12 cellular contexts compared by ENCODE assay signal in genomic region chr6:20207096-20207454, GRCh38. TPM values are rescaled to one million over a fixed set of nuclear protein-coding genes. Genes with fewer than 3 reads are reported as not detected.
DNase-seq lines count a peak whose midpoint lies in the region; ATAC-seq and TF ChIP-seq lines count a peak whose summit lies in the region.
"Had no signal": no experiment of that assay in that cellular context is flagged by ENCODE, and none has a peak within 500 bp of the region (broad histone marks: within the 10 kb centered on the region; RNA-seq: fewer than 3 reads in every experiment).

No MANE protein-coding gene starts in this region.

- intact Hi-C loops in CD4-positive, alpha-beta memory T cell (cut with micrococcal nuclease), result no loop called here
- intact Hi-C loops in natural killer cell (cut with micrococcal nuclease), result no loop called here
- intact Hi-C loops in sciatic nerve (cut with DNase I), result no loop called here

- no peaks in the 10 kb centered on the region for H3K36me3 ChIP-seq in CD4-positive, alpha-beta memory T cell (ENCODE audit: insufficient read depth, low read length)
- H3K36me3 ChIP-seq: gastroesophageal sphincter, right lobe of liver had no signal

- H3K4me1 Mint-ChIP-seq in CD4-positive, alpha-beta memory T cell, result peaks cover 58 to 95% (median 71%) of the 10 kb centered on the region in 4 donors
- peaks cover 86% of the 10 kb centered on the region for H3K4me1 Mint-ChIP-seq in activated CD4-positive, alpha-beta memory T cell treated with anti-CD3 and anti-CD28 coated beads, Interleukin-2, amount 10 ng/mL, durations not matched to agents 7 days and 5 days
- peaks cover 23 to 32% of the 10 kb centered on the region in 2 donors for H3K4me1 Mint-ChIP-seq in natural killer cell

- H3K4me3 Mint-ChIP-seq in CD4-positive, alpha-beta memory T cell, result peak overlapping the region; percentile 86 to 93 (median 90)
- peak overlapping the region; percentile 81 for H3K4me3 Mint-ChIP-seq in activated CD4-positive, alpha-beta memory T cell treated with anti-CD3 and anti-CD28 coated beads, Interleukin-2, amount 10 ng/mL, durations not matched to agents 7 days and 5 days
- peak overlapping the region; percentile 59 for H3K4me3 Mint-ChIP-seq in natural killer cell
- H3K4me3 Mint-ChIP-seq: endodermal cell had no signal

- peak overlapping the region; percentile 51 for H3K27ac ChIP-seq in CD4-positive, alpha-beta memory T cell (ENCODE audit: low read depth, low read length)
- H3K27ac ChIP-seq: right lobe of liver had no signal

- peak overlapping the region in 1 of 2 donors; percentile 53 for H3K4me3 ChIP-seq in CD4-positive, alpha-beta memory T cell (ENCODE audit: low read length in 2 of 2)
- peak overlapping the region; percentile 47 for H3K4me3 ChIP-seq in GM12864 (ENCODE audit: low read depth, low read length)
- H3K4me3 ChIP-seq: body of pancreas, gastroesophageal sphincter, right lobe of liver had no signal

- H3K9me3 Mint-ChIP-seq in CD4-positive, alpha-beta memory T cell, result no peaks in the 10 kb centered on the region
- no peaks in the 10 kb centered on the region for H3K9me3 Mint-ChIP-seq in activated CD4-positive, alpha-beta memory T cell treated with anti-CD3 and anti-CD28 coated beads, Interleukin-2, amount 10 ng/mL, durations not matched to agents 7 days and 5 days
- no peaks in the 10 kb centered on the region for H3K9me3 Mint-ChIP-seq in natural killer cell
- H3K9me3 Mint-ChIP-seq: endodermal cell had no signal

- peaks cover 0 to 2% of the 10 kb centered on the region in 2 donors for H3K36me3 Mint-ChIP-seq in CD4-positive, alpha-beta memory T cell
- peaks cover 18% of the 10 kb centered on the region for H3K36me3 Mint-ChIP-seq in activated CD4-positive, alpha-beta memory T cell treated with anti-CD3 and anti-CD28 coated beads, Interleukin-2, amount 10 ng/mL, durations not matched to agents 7 days and 5 days (ENCODE audit: low read depth)
- no peaks in the 10 kb centered on the region for H3K36me3 Mint-ChIP-seq in natural killer cell

- POLR2A ChIA-PET in CD4-positive, alpha-beta memory T cell (lab: Charles Lee; ENCODE audit: partially characterized antibody), result no interaction called here
- POLR2A ChIA-PET in activated CD4-positive, alpha-beta memory T cell treated with anti-CD3 and anti-CD28 coated beads, Interleukin-2, amount 10 ng/mL, durations not matched to agents 7 days and 5 days (lab: Charles Lee), result interaction anchor here (0.8 to 2.3 kb wide), 5 partner anchors 12 to 196 kb away, joined by 3 to 10 read pairs (median 5); no protein-coding TSS in a partner anchor

- no peak for DNase-seq in CD4-positive, alpha-beta memory T cell
- DNase-seq in GM12864 (ENCODE audit: low read depth) (no peak), natural killer cell (no peak), sciatic nerve (ENCODE audit: low spot score) (no peak)
- no peak for DNase-seq in activated CD4-positive, alpha-beta memory T cell treated with anti-CD3 and anti-CD28 coated beads, Interleukin-2, amount 10 ng/mL, durations not matched to agents 7 days and 5 days
- DNase-seq: body of pancreas, endodermal cell, NCI-H2171, right lobe of liver had no signal

- peak overlapping the region; percentile 85 to 98 (median 97) for H3K27ac Mint-ChIP-seq in CD4-positive, alpha-beta memory T cell
- peak overlapping the region; percentile 92 for H3K27ac Mint-ChIP-seq in activated CD4-positive, alpha-beta memory T cell treated with anti-CD3 and anti-CD28 coated beads, Interleukin-2, amount 10 ng/mL, durations not matched to agents 7 days and 5 days
- H3K27ac Mint-ChIP-seq in natural killer cell, result peak overlapping the region in 1 of 2 donors; percentile 57
- H3K27ac Mint-ChIP-seq: endodermal cell had no signal

- H3K9me3 ChIP-seq in CD4-positive, alpha-beta memory T cell (ENCODE audit: control insufficient read depth in 1 of 2, low read length in 2 of 2), result no peaks in the 10 kb centered on the region
- H3K9me3 ChIP-seq: body of pancreas, gastroesophageal sphincter, right lobe of liver had no signal

- no peak for TF ChIP-seq CTCF in GM12864 (IDR thresholded peaks at IDR 0.05; ENCODE audit: low read depth, low read length, missing control alignments)
- TF ChIP-seq CTCF in natural killer cell (IDR thresholded peaks at IDR 0.05), result no peak

- peaks cover 87% of the 10 kb centered on the region for H3K4me1 ChIP-seq in CD4-positive, alpha-beta memory T cell (ENCODE audit: insufficient read depth, low read length)

- CTCF ChIA-PET in CD4-positive, alpha-beta memory T cell (lab: Charles Lee; ENCODE audit: partially characterized antibody), result interaction anchor here (1.3 to 1.6 kb wide), 3 partner anchors 31 to 323 kb away, joined by 3 read pairs; no protein-coding TSS in a partner anchor
- CTCF ChIA-PET in activated CD4-positive, alpha-beta memory T cell treated with anti-CD3 and anti-CD28 coated beads, Interleukin-2, amount 10 ng/mL, durations not matched to agents 7 days and 5 days (lab: Charles Lee), result interaction anchor here (0.9 to 2.0 kb wide), 3 partner anchors 33 to 198 kb away, joined by 4 to 7 read pairs (median 6); no protein-coding TSS in a partner anchor

- peak in 1 of 3 donors; percentile 5 for ATAC-seq in natural killer cell
- ATAC-seq in HG03565 (IDR thresholded peaks at IDR 0.05; ENCODE audit: unreplicated experiment), result no peak
- ATAC-seq in sciatic nerve, result no peak
- ATAC-seq in HG02970 (IDR thresholded peaks at IDR 0.05; ENCODE audit: low FRiP score, unreplicated experiment), result no peak
- ATAC-seq: body of pancreas, gastroesophageal sphincter, right lobe of liver had no signal

- H3K27me3 Mint-ChIP-seq in CD4-positive, alpha-beta memory T cell, result no peaks in the 10 kb centered on the region
- H3K27me3 Mint-ChIP-seq in activated CD4-positive, alpha-beta memory T cell treated with anti-CD3 and anti-CD28 coated beads, Interleukin-2, amount 10 ng/mL, durations not matched to agents 7 days and 5 days, result no peaks in the 10 kb centered on the region
- peaks cover 14 to 17% of the 10 kb centered on the region in 2 donors for H3K27me3 Mint-ChIP-seq in natural killer cell (ENCODE audit: low read depth in 2 of 2)

- no peaks in the 10 kb centered on the region for H3K27me3 ChIP-seq in CD4-positive, alpha-beta memory T cell (ENCODE audit: insufficient read depth, low read length)
- H3K27me3 ChIP-seq: body of pancreas, gastroesophageal sphincter, right lobe of liver had no signal

RNA-seq across cellular contexts. Expression of gene MBOAT1, which starts 5.2 kb away (rescaled TPM):
- total RNA-seq in CD4-positive, alpha-beta memory T cell, result 10 to 100 TPM; 21.3 to 24.6 TPM
- polyA plus RNA-seq in CD4-positive, alpha-beta memory T cell, result 1 to 10 TPM in 1 of 2 donors, under 1 TPM in 1; 0.49 to 3.8 TPM
- total RNA-seq in activated CD4-positive, alpha-beta memory T cell treated with anti-CD3 and anti-CD28 coated beads, Interleukin-2, amount 10 ng/mL, durations not matched to agents 7 days and 5 days, result 10 to 100 TPM; 25.5 to 27.1 TPM
- 1 to 10 TPM; 3.6 to 7.5 (median 5.2) TPM for total RNA-seq in natural killer cell
- 37.9 TPM for total RNA-seq in sciatic nerve
